ENCODE assay signal across 1 cellular context in genomic region chr1:236913371-236914037, GRCh38.
A peak's percentile ranks its signal among the peaks of the same experiment; 100 is the strongest.
TF ChIP-seq lines count a peak whose summit lies in the region.

No MANE protein-coding gene starts in this region.

TF ChIP-seq in K562, 482 proteins besides CTCF, POLR2A, EP300 and RAD21 (continued from another document and continues in another):
- TF ChIP-seq ZNF655 (CRISPR knock-in tag; IDR thresholded peaks at IDR 0.05) (no peak), ZC3H11A (IDR thresholded peaks at IDR 0.05; ENCODE audit: low read depth, low read length) (no peak), ZBTB34 (CRISPR knock-in tag; IDR thresholded peaks at IDR 0.05) (no peak), E2F4 (CRISPR knock-in tag; IDR thresholded peaks at IDR 0.05; ENCODE audit: low read depth) (no peak), ZBTB9 (CRISPR knock-in tag; IDR thresholded peaks at IDR 0.05) (peak; percentile 83), ZNF224 (CRISPR knock-in tag; IDR thresholded peaks at IDR 0.05) (no peak), ZNF232 (CRISPR knock-in tag; IDR thresholded peaks at IDR 0.05) (no peak), ZKSCAN1 (IDR thresholded peaks at IDR 0.05; ENCODE audit: low read depth, low read length) (no peak), MTA3 (IDR thresholded peaks at IDR 0.05; ENCODE audit: borderline replicate concordance) (peak; percentile 75; the same call in 1 of the 2 replicates), KAT2B (IDR thresholded peaks at IDR 0.05; ENCODE audit: low read depth, low read length) (no peak), SPI1 (IDR thresholded peaks at IDR 0.05; ENCODE audit: borderline replicate concordance, low read depth, low read length) (no peak), RERE (CRISPR knock-in tag; IDR thresholded peaks at IDR 0.05; ENCODE audit: borderline replicate concordance) (no peak), STAT5B (CRISPR knock-in tag; IDR thresholded peaks at IDR 0.05) (no peak), HMG20B (CRISPR knock-in tag; IDR thresholded peaks at IDR 0.05) (no peak), ASH1L (IDR thresholded peaks at IDR 0.05; ENCODE audit: borderline replicate concordance, low read depth, partially characterized antibody) (no peak), GTF2E2 (tag; IDR thresholded peaks at IDR 0.05) (no peak), HBP1 (CRISPR knock-in tag; IDR thresholded peaks at IDR 0.05) (no peak), BRD9 (IDR thresholded peaks at IDR 0.05; ENCODE audit: low read depth, partially characterized antibody) (peak; percentile 62), ZNF253 (CRISPR knock-in tag; conservative IDR thresholded peaks at IDR 0.05) (no peak), ARHGAP35 (IDR thresholded peaks at IDR 0.05; ENCODE audit: partially characterized antibody) (no peak), THRA (IDR thresholded peaks at IDR 0.05) (no peak), XRCC3 (IDR thresholded peaks at IDR 0.05) (no peak), AFF1 (IDR thresholded peaks at IDR 0.05; ENCODE audit: low read depth in 1 of 2, partially characterized antibody in 2 of 2) (peak in 1 of 2 experiments; percentile 86), GMEB1 (CRISPR knock-in tag; IDR thresholded peaks at IDR 0.05) (no peak), ZMIZ1 (IDR thresholded peaks at IDR 0.05; ENCODE audit: low read depth in 2 of 2, low read length in 2 of 2) (peak in 1 of 2 experiments; percentile 95; a peak in 2 of 4 replicates), ZNF184 (CRISPR knock-in tag; IDR thresholded peaks at IDR 0.05) (no peak), ELF4 (CRISPR knock-in tag; IDR thresholded peaks at IDR 0.05) (peak; percentile 94), ZNF217 (CRISPR knock-in tag; IDR thresholded peaks at IDR 0.05) (no peak), CREM (IDR thresholded peaks at IDR 0.05; ENCODE audit: low read depth) (peak; percentile 57; the same call in 1 of the 2 replicates), LCOR (CRISPR knock-in tag; IDR thresholded peaks at IDR 0.05) (no peak), NFE2 (IDR thresholded peaks at IDR 0.05; ENCODE audit: low read depth) (no peak; the same call in 1 of the 2 replicates)
